ENCODE assay signal across 9 cellular contexts in the genomic region with DNA sequence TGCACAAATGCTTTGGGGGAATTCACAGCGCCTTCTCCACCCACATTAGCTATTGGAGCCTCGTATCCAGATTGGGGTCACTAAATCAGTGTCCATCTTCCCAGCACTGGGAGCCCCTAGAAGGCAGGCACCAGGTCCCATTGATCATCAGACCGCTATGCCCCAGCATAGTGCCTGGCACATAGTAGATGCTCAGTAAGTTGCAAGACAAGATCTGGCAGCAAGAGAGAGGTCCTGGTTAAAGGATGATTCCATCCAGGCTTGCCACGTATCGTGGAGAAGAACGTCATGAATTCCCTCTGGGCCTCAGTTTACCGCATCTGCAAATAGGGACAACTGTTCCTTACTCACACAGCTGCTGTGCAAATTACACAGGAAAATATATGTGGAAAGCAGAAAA. TPM values are rescaled to one million over a fixed set of nuclear protein-coding genes. Genes with fewer than 3 reads are reported as not detected.
DNase-seq lines count a peak whose midpoint lies in the region; ATAC-seq, FAIRE-seq and TF ChIP-seq lines count a peak whose summit lies in the region.
"Had no signal": no experiment of that assay in that cellular context is flagged by ENCODE, and none has a peak within 500 bp of the region (broad histone marks: within the 10 kb centered on the region; RNA-seq: fewer than 3 reads in every experiment).

No MANE protein-coding gene starts in this region.

- no peak overlapping the region for H2BK5ac ChIP-seq in neuronal stem cell (ENCODE audit: low read length)

- H3K14ac ChIP-seq in neuronal stem cell (ENCODE audit: low read length), result no peak overlapping the region

- no peak overlapping the region for H3K23ac ChIP-seq in neuronal stem cell (ENCODE audit: low read depth, low read length, poor library complexity)

- no peak overlapping the region for H4K91ac ChIP-seq in neuronal stem cell (ENCODE audit: low read depth, low read length, poor library complexity)

- DNase-seq in heart right ventricle (no peak), left cardiac atrium (no peak), K562 (ENCODE audit: extremely low read depth in 1 of 4, low spot score in 3 of 4) (no peak), mesothelial cell of epicardium (ENCODE audit: low spot score in 2 of 2, unreplicated experiment in 2 of 2) (no peak), upper lobe of right lung (no peak), neuronal stem cell (ENCODE audit: low spot score) (no peak), MV-4-11 (lab: John Stamatoyannopoulos, UW) (no peak)
- DNase-seq: NCI-H1930 had no signal

- TF ChIP-seq CTCF in heart right ventricle (IDR thresholded peaks at IDR 0.05) (no peak), K562 (IDR thresholded peaks at IDR 0.05 in 2 of 3, conservative IDR thresholded peaks at IDR 0.05 in 1 of 3; ENCODE audit: insufficient read depth in 2 of 3, low read depth in 1 of 3, low read length in 3 of 3) (no peak), mesothelial cell of epicardium (IDR thresholded peaks at IDR 0.05; ENCODE audit: unreplicated experiment) (no peak), upper lobe of right lung (IDR thresholded peaks at IDR 0.05) (no peak)

- peaks cover 7% of the 10 kb centered on the region; the same call in 1 of the 2 replicates for H4K20me1 ChIP-seq in K562 (replicated peaks; ENCODE audit: control insufficient read depth, insufficient read depth, low read length)

- no peak overlapping the region for H3K18ac ChIP-seq in neuronal stem cell (ENCODE audit: low read length)

- intact Hi-C loops in heart right ventricle (cut with DNase I) (loop anchor here in 7 of 10 donors (5.0 kb wide), 3 partner anchors 41 to 46 kb away; partner anchors contain the start of gene CSNK1E (in 2 of the 7)), left cardiac atrium (cut with DNase I) (loop anchor here in 1 of 2 donors (5.0 kb wide), 1 partner anchor 46 kb away; the partner anchor contains the start of gene CSNK1E), K562 (cut with micrococcal nuclease) (no loop called here), upper lobe of right lung (cut with DNase I) (no loop called here)

- no peak overlapping the region for H2BK120ac ChIP-seq in neuronal stem cell (ENCODE audit: low read depth, low read length)

- H3K9me1 ChIP-seq in K562 (ENCODE audit: control insufficient read depth, insufficient read depth, low read length), result no peaks in the 10 kb centered on the region

- no peak overlapping the region for H3K4ac ChIP-seq in neuronal stem cell (ENCODE audit: low read length)

- no peaks in the 10 kb centered on the region for H3K9me3 Mint-ChIP-seq in mesothelial cell of epicardium

- H3K4me2 ChIP-seq in K562 (ENCODE audit: insufficient read depth, low read length) (no peak overlapping the region), neuronal stem cell (ENCODE audit: insufficient read depth, low read length, poor library complexity, severe bottlenecking) (no peak overlapping the region)

- no peak overlapping the region for H3K27ac Mint-ChIP-seq in mesothelial cell of epicardium

- H3K4me1 ChIP-seq in heart right ventricle (peaks cover 24 to 75% (median 65%) of the 10 kb centered on the region in 9 donors), K562 (replicated peaks in 1 of 2; ENCODE audit: control insufficient read depth in 2 of 2, insufficient read depth in 2 of 2, low read length in 2 of 2) (peaks cover 18 to 36% of the 10 kb centered on the region in 2 experiments), upper lobe of right lung (peaks cover 48% of the 10 kb centered on the region), neuronal stem cell (ENCODE audit: control insufficient read depth in 2 of 2, insufficient read depth in 1 of 2, low read depth in 1 of 2, low read length in 2 of 2) (peaks cover 15% of the 10 kb centered on the region in 2 donors)

- no peaks in the 10 kb centered on the region for H3K27me3 Mint-ChIP-seq in mesothelial cell of epicardium (ENCODE audit: low read depth)

- peaks cover 48% of the 10 kb centered on the region for H3K79me2 ChIP-seq in K562 (ENCODE audit: control insufficient read depth, insufficient read depth, low read length)

- TF ChIP-seq RAD21 in K562 (CRISPR knock-in tag; conservative IDR thresholded peaks at IDR 0.05 in 1 of 2, IDR thresholded peaks at IDR 0.05 in 1 of 2), result no peak

- TF ChIP-seq POLR2A in K562 (conservative IDR thresholded peaks at IDR 0.05), result no peak

- CTCF ChIA-PET in K562 (lab: Yijun Ruan, JAX; ENCODE audit: low intra/inter-chr PET ratio), result no interaction called here

- FAIRE-seq in K562 (lab: Jason Lieb, UNC), result no peak

- ATAC-seq in heart right ventricle (no peak), left cardiac atrium (no peak), K562 (no peak), upper lobe of right lung (no peak), HG03571 (IDR thresholded peaks at IDR 0.05; ENCODE audit: unreplicated experiment) (no peak)

- H3K36me3 Mint-ChIP-seq in mesothelial cell of epicardium, result no peaks in the 10 kb centered on the region

- H4K8ac ChIP-seq in neuronal stem cell (ENCODE audit: low read depth, low read length), result no peak overlapping the region

- H2BK15ac ChIP-seq in neuronal stem cell (ENCODE audit: low read length), result no peak overlapping the region

- TSS peak; percentile 46 for BruUV-seq in K562 (replicated peaks; lab: Mats Ljungman, UMichigan)

- peak overlapping the region in 7 of 10 donors; percentile 93 to 100 (median 99) for H3K4me3 ChIP-seq in heart right ventricle
- H3K4me3 ChIP-seq in K562, result no peak overlapping the region
- peak overlapping the region; percentile 96 for H3K4me3 ChIP-seq in upper lobe of right lung
- peak overlapping the region in 1 of 2 donors; percentile 78 for H3K4me3 ChIP-seq in neuronal stem cell (ENCODE audit: low read length in 2 of 2)

- 76 to 78% methylated on average over 7 of the region's 7 CpGs for WGBS in heart right ventricle, 2 donors
- WGBS in K562 (ENCODE audit: insufficient coverage, low coverage, missing lambda C conversion rate), result 77% methylated on average over 5 of the region's 7 CpGs
- WGBS in neuronal stem cell (ENCODE audit: extremely low coverage in 2 of 2, insufficient read length in 2 of 2, insufficient replicate concordance in 1 of 2), 2 donors, result no CpG with 5 or more reads among the region's 7 CpGs

- H2AFZ ChIP-seq in K562 (ENCODE audit: low read depth, low read length) (no peak overlapping the region), neuronal stem cell (ENCODE audit: low read length) (no peak overlapping the region)

- no peak overlapping the region for H3K9ac ChIP-seq in K562 (ENCODE audit: insufficient read depth in 1 of 2, low read depth in 2 of 2, low read length in 2 of 2)
- no peak overlapping the region for H3K9ac ChIP-seq in neuronal stem cell (ENCODE audit: low read depth, low read length, poor library complexity)

- H3K4me3 Mint-ChIP-seq in mesothelial cell of epicardium, result peak overlapping the region; percentile 17

- peaks cover 23% of the 10 kb centered on the region for H3K4me1 Mint-ChIP-seq in mesothelial cell of epicardium

- H3K79me1 ChIP-seq in neuronal stem cell (ENCODE audit: low read depth, low read length), result peaks cover 25% of the 10 kb centered on the region

- H3K27me3 ChIP-seq in heart right ventricle (no peaks in the 10 kb centered on the region), K562 (ENCODE audit: control insufficient read depth in 2 of 2, insufficient read depth in 2 of 2, low read length in 2 of 2) (no peaks in the 10 kb centered on the region), upper lobe of right lung (no peaks in the 10 kb centered on the region), neuronal stem cell (ENCODE audit: control insufficient read depth in 3 of 3, insufficient read depth in 3 of 3, low read depth in 1 of 3, low read length in 3 of 3) (no peaks in the 10 kb centered on the region)

- no peak overlapping the region for H2AK5ac ChIP-seq in neuronal stem cell (ENCODE audit: low read depth, low read length)

- in situ Hi-C loops in K562 (cut with MboI), result no loop called here

- H3K9me3 ChIP-seq in heart right ventricle (no peaks in the 10 kb centered on the region), K562 (replicated peaks; ENCODE audit: control insufficient read depth, insufficient read depth, low read depth, low read length) (no peaks in the 10 kb centered on the region), upper lobe of right lung (no peaks in the 10 kb centered on the region), neuronal stem cell (replicated peaks in 1 of 2; ENCODE audit: control insufficient read depth in 2 of 2, insufficient read depth in 1 of 2, low read depth in 1 of 2, low read length in 2 of 2) (no peaks in the 10 kb centered on the region)

- H3K36me3 ChIP-seq in heart right ventricle (no peaks in the 10 kb centered on the region), K562 (ENCODE audit: control insufficient read depth, insufficient read depth, low read length) (peaks cover 7% of the 10 kb centered on the region; the same call in 1 of the 3 replicates), upper lobe of right lung (no peaks in the 10 kb centered on the region), neuronal stem cell (replicated peaks in 1 of 2; ENCODE audit: control insufficient read depth in 2 of 2, insufficient read depth in 2 of 2, low read length in 2 of 2) (peaks cover 3 to 5% of the 10 kb centered on the region in 2 donors)

- TF ChIP-seq EP300 in K562 (IDR thresholded peaks at IDR 0.05; ENCODE audit: low read length), result no peak

- H3K27ac ChIP-seq in heart right ventricle, result peak overlapping the region; percentile 27 to 99 (median 96)
- H3K27ac ChIP-seq in K562 (ENCODE audit: extremely low read depth, low read depth, low read length), result no peak overlapping the region
- H3K27ac ChIP-seq in upper lobe of right lung, result peak overlapping the region; percentile 94
- no peak overlapping the region for H3K27ac ChIP-seq in neuronal stem cell (replicated peaks; ENCODE audit: low read length)

- POLR2A ChIA-PET in K562 (lab: Yijun Ruan, JAX), result interaction anchor here (0.7 to 1.7 kb wide), 3 partner anchors 10 to 15 kb away, joined by 3 to 8 read pairs (median 3); no protein-coding TSS in a partner anchor

- H2BK12ac ChIP-seq in neuronal stem cell (ENCODE audit: low read length), result no peak overlapping the region

RNA-seq across cellular contexts. Expression of gene TMEM184B, which starts 1.7 kb away (rescaled TPM):
- total RNA-seq in heart right ventricle (10 to 100 TPM; 36.2 to 51.6 (median 46.1) TPM), left cardiac atrium (10 to 100 TPM; 47.2 to 60.3 TPM), K562 (2014; rRNA removed) (8.4 and 9.6 TPM in 2 replicates), K562 (2014; rRNA removed; fragmentation: Illumina TruSeq; extraction: Trizol) (4.0 and 5.5 TPM in 2 replicates), K562 (2015; rRNA removed; fragmentation: Illumina TruSeq; extraction: Trizol) (6.2 and 6.7 TPM in 2 replicates), K562 (2021) (22.7 and 25.1 TPM in 2 replicates), mesothelial cell of epicardium (61.4 to 64.0 TPM (median 62.8 TPM) in 3 replicates), upper lobe of right lung (79.2 TPM)
- polyA plus RNA-seq in heart right ventricle (10 to 100 TPM; 20.8 to 29.7 TPM), K562 (2011; rRNA removed) (4.9 and 12.2 TPM in 2 replicates), K562 (2014; fragmentation: Illumina TruSeq; extraction: Trizol) (14.2 and 16.4 TPM in 2 replicates), K562 (2014; fragmentation: Nextera tagmentation; extraction: Ambion mirVana) (under 1 TPM; 0.31 to 0.38 TPM), K562 (2014; rRNA removed) (10.1 and 14.1 TPM in 2 replicates)
- 16.3 and 42.3 TPM in 2 replicates for total RNA-seq in K562 (2011; cell fraction: chromatin; rRNA removed; ENCODE audit: low replicate concordance)
- 20.4 and 25.5 TPM in 2 replicates for total RNA-seq in K562 (2011; cell fraction: nucleolus; rRNA removed)
- total RNA-seq in K562 (2011; cell fraction: nucleoplasm; rRNA removed), result 21.6 and 32.1 TPM in 2 replicates
- polyA plus RNA-seq in K562 (2011; cell fraction: cytosol; rRNA removed), result 8.3 and 11.2 TPM in 2 replicates
- polyA plus RNA-seq in K562 (2011; cell fraction: nucleus; rRNA removed), result 16.1 and 21.6 TPM in 2 replicates
- 14.8 and 20.5 TPM in 2 replicates for polyA plus RNA-seq in K562 (2012)
- polyA minus RNA-seq in K562 (2011; rRNA and poly(A)+ RNA removed), result 6.7 and 7.8 TPM in 2 replicates
- 12.2 and 15.7 TPM in 2 replicates for polyA minus RNA-seq in K562 (2011; cell fraction: cytosol; rRNA and poly(A)+ RNA removed)
- polyA minus RNA-seq in K562 (2011; cell fraction: nucleus; rRNA and poly(A)+ RNA removed), result 5.1 and 5.8 TPM in 2 replicates
- 50.9 TPM for polyA plus RNA-seq in neuronal stem cell (2013, experiment 1 of 2)
- polyA plus RNA-seq in neuronal stem cell (2013, experiment 2 of 2), result 51.3 TPM

RNA-seq across cellular contexts. Expression of gene CSNK1E, which starts 46.1 kb away (rescaled TPM):
- total RNA-seq in heart right ventricle (10 to 100 TPM; 64.1 to 88.1 (median 78.6) TPM), left cardiac atrium (10 to 100 TPM; 69.2 to 90.5 TPM), K562 (2014; rRNA removed) (41.3 and 55.7 TPM in 2 replicates), K562 (2014; rRNA removed; fragmentation: Illumina TruSeq; extraction: Trizol) (18.0 and 22.5 TPM in 2 replicates), K562 (2015; rRNA removed; fragmentation: Illumina TruSeq; extraction: Trizol) (33.1 and 34.4 TPM in 2 replicates), K562 (2021) (61.0 and 62.8 TPM in 2 replicates), mesothelial cell of epicardium (261 to 264 TPM (median 261 TPM) in 3 replicates), upper lobe of right lung (115 TPM)
- polyA plus RNA-seq in heart right ventricle (10 to 100 TPM; 81.6 to 83.4 TPM), K562 (2011; rRNA removed) (64.0 and 77.0 TPM in 2 replicates), K562 (2014; fragmentation: Illumina TruSeq; extraction: Trizol) (64.0 and 73.3 TPM in 2 replicates), K562 (2014; fragmentation: Nextera tagmentation; extraction: Ambion mirVana) (1 to 10 TPM; 2.7 to 3.8 TPM), K562 (2014; rRNA removed) (65.6 and 70.0 TPM in 2 replicates)
- 112 and 292 TPM in 2 replicates for total RNA-seq in K562 (2011; cell fraction: chromatin; rRNA removed; ENCODE audit: low replicate concordance)
- 149 and 193 TPM in 2 replicates for total RNA-seq in K562 (2011; cell fraction: nucleolus; rRNA removed)
- total RNA-seq in K562 (2011; cell fraction: nucleoplasm; rRNA removed), result 126 and 139 TPM in 2 replicates
- polyA plus RNA-seq in K562 (2011; cell fraction: cytosol; rRNA removed), result 83.0 and 121 TPM in 2 replicates
- polyA plus RNA-seq in K562 (2011; cell fraction: nucleus; rRNA removed), result 148 and 215 TPM in 2 replicates
- 34.2 and 69.8 TPM in 2 replicates for polyA plus RNA-seq in K562 (2012)
- polyA minus RNA-seq in K562 (2011; rRNA and poly(A)+ RNA removed), result 36.0 and 61.3 TPM in 2 replicates
- polyA minus RNA-seq in K562 (2011; cell fraction: cytosol; rRNA and poly(A)+ RNA removed), result 48.1 and 53.3 TPM in 2 replicates
- polyA minus RNA-seq in K562 (2011; cell fraction: nucleus; rRNA and poly(A)+ RNA removed), result 48.2 and 49.9 TPM in 2 replicates
- 224 TPM for polyA plus RNA-seq in neuronal stem cell (2013, experiment 1 of 2)
- 229 TPM for polyA plus RNA-seq in neuronal stem cell (2013, experiment 2 of 2)

Comparison
In these comparisons a context has a peak if more than half of its experiments do, and no peak if none do; other contexts are left out.
1. H3K27ac ChIP-seq: peak in heart right ventricle (10 of 10) and upper lobe of right lung (single experiment); none in K562 (single experiment) and neuronal stem cell (single experiment).
2. intact Hi-C loops: an anchor here in heart right ventricle (5.0 kb wide); none called in K562 and upper lobe of right lung.